Comparison of ENCODE assay signal across 1 cellular context in genomic region chr7:107109955-107110354, GRCh38.
TF ChIP-seq lines count a peak whose summit lies in the region.

No MANE protein-coding gene starts in this region.

TF ChIP-seq in K562, 482 proteins besides CTCF, POLR2A, EP300 and RAD21 (continued from another document and continues in another):
- TF ChIP-seq ZNF639 (CRISPR knock-in tag; conservative IDR thresholded peaks at IDR 0.05 in 1 of 2, IDR thresholded peaks at IDR 0.05 in 1 of 2): no peak
- TF ChIP-seq ARID1B (IDR thresholded peaks at IDR 0.05): peak; percentile 79
- peak; percentile 42; the same call in 1 of the 2 replicates for TF ChIP-seq ILK (tag; IDR thresholded peaks at IDR 0.05; ENCODE audit: borderline replicate concordance, low read depth)
- TF ChIP-seq SMARCE1 (IDR thresholded peaks at IDR 0.05): peak; percentile 24; the same call in 1 of the 2 replicates
- TF ChIP-seq POLR2AphosphoS5 (IDR thresholded peaks at IDR 0.05; ENCODE audit: control insufficient read depth, insufficient read depth, low read depth, low read length): peak; percentile 68
- TF ChIP-seq PBX2 (CRISPR knock-in tag; IDR thresholded peaks at IDR 0.05; ENCODE audit: low read depth): no peak
- TF ChIP-seq PBX2 (tag; conservative IDR thresholded peaks at IDR 0.05; ENCODE audit: low read depth): no peak
- TF ChIP-seq E2F5 (CRISPR knock-in tag; IDR thresholded peaks at IDR 0.05): no peak
- no peak for TF ChIP-seq E2F3 (CRISPR knock-in tag; IDR thresholded peaks at IDR 0.05)
- TF ChIP-seq GTF2B (IDR thresholded peaks at IDR 0.05; ENCODE audit: extremely low read depth, insufficient read length): no peak
- TF ChIP-seq ATF1 (CRISPR knock-in tag; IDR thresholded peaks at IDR 0.05): no peak
- TF ChIP-seq ATF1 (tag; IDR thresholded peaks at IDR 0.05): no peak
- TF ChIP-seq AFF4 (CRISPR knock-in tag; IDR thresholded peaks at IDR 0.05): 0 out of 2 replicates have a peak, but pooled peaks have one; percentile 26
- TF ChIP-seq RBM17 (IDR thresholded peaks at IDR 0.05; ENCODE audit: borderline replicate concordance, low read depth, low read length): no peak
- TF ChIP-seq FOXP1 (CRISPR knock-in tag; IDR thresholded peaks at IDR 0.05): peak; percentile 89; the same call in 1 of the 2 replicates
- TF ChIP-seq ELK3 (CRISPR knock-in tag; IDR thresholded peaks at IDR 0.05): no peak
- TF ChIP-seq CREM (IDR thresholded peaks at IDR 0.05; ENCODE audit: low read depth): no peak
- TF ChIP-seq RCOR1 (IDR thresholded peaks at IDR 0.05; ENCODE audit: borderline replicate concordance in 1 of 2, low read depth in 2 of 2, low read length in 2 of 2): peak in 1 of 2 experiments; percentile 69; a peak in 2 of 4 replicates
- TF ChIP-seq BDP1 (IDR thresholded peaks at IDR 0.05; ENCODE audit: insufficient read depth, insufficient read length): no peak
- 0 out of 2 replicates have a peak, but pooled peaks have one; percentile 29 for TF ChIP-seq KLF13 (tag; IDR thresholded peaks at IDR 0.05; ENCODE audit: borderline replicate concordance, low read depth)
- TF ChIP-seq BRD9 (IDR thresholded peaks at IDR 0.05; ENCODE audit: low read depth, partially characterized antibody): peak; percentile 20
- TF ChIP-seq TCFL5 (CRISPR knock-in tag; conservative IDR thresholded peaks at IDR 0.05): no peak
- no peak for TF ChIP-seq CREB1 (IDR thresholded peaks at IDR 0.05)
- TF ChIP-seq CREB1 (CRISPR knock-in tag; IDR thresholded peaks at IDR 0.05): peak; percentile 64; the same call in 1 of the 2 replicates
- TF ChIP-seq TRIM28 (IDR thresholded peaks at IDR 0.05): peak; percentile 82; the same call in 1 of the 2 replicates
- TF ChIP-seq NFRKB (IDR thresholded peaks at IDR 0.05; ENCODE audit: low read depth): 0 out of 2 replicates have a peak, but pooled peaks have one; percentile 56
- TF ChIP-seq ZNF431 (CRISPR knock-in tag; IDR thresholded peaks at IDR 0.05): peak; percentile 79
- no peak for TF ChIP-seq MBD2 (IDR thresholded peaks at IDR 0.05; ENCODE audit: borderline replicate concordance, low read depth)
- peak; percentile 83 for TF ChIP-seq DPF2 (IDR thresholded peaks at IDR 0.05)
- TF ChIP-seq TOE1 (IDR thresholded peaks at IDR 0.05; ENCODE audit: borderline replicate concordance): 0 out of 2 replicates have a peak, but pooled peaks have one; percentile 38
- no peak; the same call in 1 of the 2 replicates for TF ChIP-seq TOE1 (CRISPR knock-in tag; IDR thresholded peaks at IDR 0.05; ENCODE audit: borderline replicate concordance, low read depth)
- peak; percentile 79 for TF ChIP-seq EP400 (IDR thresholded peaks at IDR 0.05)
- no peak for TF ChIP-seq NKRF (IDR thresholded peaks at IDR 0.05; ENCODE audit: borderline replicate concordance)
- TF ChIP-seq YY1 (IDR thresholded peaks at IDR 0.05; ENCODE audit: borderline replicate concordance in 1 of 3, control insufficient read depth in 1 of 3, extremely low read depth in 1 of 3, insufficient read depth in 3 of 3, insufficient read length in 1 of 3, insufficient replicate concordance in 2 of 3, low read depth in 1 of 3, low read length in 2 of 3): peak in 1 of 3 experiments; percentile 36
- TF ChIP-seq NCOR1 (IDR thresholded peaks at IDR 0.05): peak; percentile 49; the same call in 1 of the 2 replicates
- TF ChIP-seq TEAD2 (tag; IDR thresholded peaks at IDR 0.05): no peak
- TF ChIP-seq CREB3 (tag; conservative IDR thresholded peaks at IDR 0.05; ENCODE audit: low read depth): no peak
- TF ChIP-seq ZNF280B (CRISPR knock-in tag; IDR thresholded peaks at IDR 0.05): no peak
- TF ChIP-seq TFAP4 (CRISPR knock-in tag; IDR thresholded peaks at IDR 0.05; ENCODE audit: borderline replicate concordance): peak; percentile 64
- peak; percentile 93 for TF ChIP-seq MYC (IDR thresholded peaks at IDR 0.05; ENCODE audit: low read depth, low read length)
- TF ChIP-seq MYC (CRISPR knock-in tag; IDR thresholded peaks at IDR 0.05; ENCODE audit: borderline replicate concordance, low read depth): no peak
- no peak for TF ChIP-seq ATF4 (CRISPR knock-in tag; IDR thresholded peaks at IDR 0.05)
